ENCODE assay signal across 11 cellular contexts in genomic region chr21:17455028-17455353, GRCh38. TPM values are rescaled to one million over a fixed set of nuclear protein-coding genes. Genes with fewer than 3 reads are reported as not detected.
DNase-seq lines count a peak whose midpoint lies in the region; ATAC-seq and TF ChIP-seq lines count a peak whose summit lies in the region.
"Had no signal": no experiment of that assay in that cellular context is flagged by ENCODE, and none has a peak within 500 bp of the region (broad histone marks: within the 10 kb centered on the region; RNA-seq: fewer than 3 reads in every experiment).

No MANE protein-coding gene starts in this region.

- peak overlapping the region; percentile 56 to 59 for H3K27ac Mint-ChIP-seq in natural killer cell treated with Interleukin-12 subunit alpha and Interleukin-12 subunit beta and Interleukin-15 and Interleukin-18, amount 100 ng/mL, for 72 hours
- H3K27ac Mint-ChIP-seq in natural killer cell: no peak overlapping the region
- H3K27ac Mint-ChIP-seq in stimulated activated naive CD8-positive, alpha-beta T cell treated with anti-CD3 and anti-CD28 coated beads, Interleukin-15, amount 100 ng/mL, for 72 hours: peak overlapping the region in 1 of 2 donors; percentile 95

- H3K9me3 Mint-ChIP-seq in natural killer cell treated with Interleukin-12 subunit alpha and Interleukin-12 subunit beta and Interleukin-15 and Interleukin-18, amount 100 ng/mL, for 72 hours: no peaks in the 10 kb centered on the region
- peaks cover 2% of the 10 kb centered on the region in 2 donors for H3K9me3 Mint-ChIP-seq in natural killer cell
- H3K9me3 Mint-ChIP-seq in stimulated activated naive CD8-positive, alpha-beta T cell treated with anti-CD3 and anti-CD28 coated beads, Interleukin-15, amount 100 ng/mL, for 72 hours: no peaks in the 10 kb centered on the region

- no peaks in the 10 kb centered on the region for H3K9me3 ChIP-seq in WERI-Rb-1 (ENCODE audit: severe bottlenecking)
- H3K9me3 ChIP-seq: psoas muscle had no signal

- no peak for DNase-seq in natural killer cell treated with Interleukin-12 subunit alpha and Interleukin-12 subunit beta and Interleukin-15 and Interleukin-18, amount 100 ng/mL, for 72 hours (ENCODE audit: low spot score)
- DNase-seq in natural killer cell: no peak
- no peak for DNase-seq in WERI-Rb-1
- DNase-seq in stimulated activated naive CD8-positive, alpha-beta T cell treated with anti-CD3 and anti-CD28 coated beads, Interleukin-15, amount 100 ng/mL, for 72 hours: no peak
- no peak for DNase-seq in 8988T
- DNase-seq in ACHN: no peak
- DNase-seq: NCI-H187; stimulated activated naive CD4-positive, alpha-beta T cell treated with Interleukin-2 at 50 U/mL for 16 hours had no signal

- peaks cover 3 to 4% of the 10 kb centered on the region in 2 donors for H3K4me1 Mint-ChIP-seq in natural killer cell treated with Interleukin-12 subunit alpha and Interleukin-12 subunit beta and Interleukin-15 and Interleukin-18, amount 100 ng/mL, for 72 hours (ENCODE audit: low read depth in 2 of 2)
- H3K4me1 Mint-ChIP-seq in natural killer cell: peaks cover 0 to 5% of the 10 kb centered on the region in 2 donors
- H3K4me1 Mint-ChIP-seq in stimulated activated naive CD8-positive, alpha-beta T cell treated with anti-CD3 and anti-CD28 coated beads, Interleukin-15, amount 100 ng/mL, for 72 hours: peaks cover 10% of the 10 kb centered on the region

- in situ Hi-C loops in ACHN (cut with HindIII; ENCODE audit: low pct_ligation_motif_present, low pct_unique_long_range_greater_than_20kb, low sequenced_read_pairs): no loop called here

- TF ChIP-seq CTCF in natural killer cell (IDR thresholded peaks at IDR 0.05) (no peak), WERI-Rb-1 (IDR thresholded peaks at IDR 0.05; ENCODE audit: low read depth, low read length) (no peak)

- H3K36me3 Mint-ChIP-seq in natural killer cell treated with Interleukin-12 subunit alpha and Interleukin-12 subunit beta and Interleukin-15 and Interleukin-18, amount 100 ng/mL, for 72 hours: no peaks in the 10 kb centered on the region
- no peaks in the 10 kb centered on the region for H3K36me3 Mint-ChIP-seq in natural killer cell

- no peak for ATAC-seq in natural killer cell treated with Interleukin-12 subunit alpha and Interleukin-12 subunit beta and Interleukin-15 and Interleukin-18, amount 100 ng/mL, for 72 hours
- no peak for ATAC-seq in natural killer cell
- ATAC-seq in stimulated activated naive CD8-positive, alpha-beta T cell treated with anti-CD3 and anti-CD28 coated beads, Interleukin-15, amount 100 ng/mL, for 72 hours: no peak
- no peak for ATAC-seq in HG02884 (IDR thresholded peaks at IDR 0.05; ENCODE audit: unreplicated experiment)

- H3K36me3 ChIP-seq in WERI-Rb-1: no peaks in the 10 kb centered on the region

- peak overlapping the region; percentile 48 for H3K27ac ChIP-seq in WERI-Rb-1
- H3K27ac ChIP-seq: psoas muscle had no signal

- H3K4me3 ChIP-seq in WERI-Rb-1 (ENCODE audit: low read depth, low read length) (peak overlapping the region; percentile 32), iPS-11a (ENCODE audit: low read depth, low read length) (peak overlapping the region; percentile 30)
- H3K4me3 ChIP-seq: psoas muscle had no signal

- H3K4me3 Mint-ChIP-seq in natural killer cell treated with Interleukin-12 subunit alpha and Interleukin-12 subunit beta and Interleukin-15 and Interleukin-18, amount 100 ng/mL, for 72 hours: no peak overlapping the region
- H3K4me3 Mint-ChIP-seq in natural killer cell: no peak overlapping the region
- peak overlapping the region; percentile 51 to 66 for H3K4me3 Mint-ChIP-seq in stimulated activated naive CD8-positive, alpha-beta T cell treated with anti-CD3 and anti-CD28 coated beads, Interleukin-15, amount 100 ng/mL, for 72 hours

- intact Hi-C loops in natural killer cell (cut with micrococcal nuclease): no loop called here

- H3K27me3 ChIP-seq in WERI-Rb-1 (ENCODE audit: insufficient read depth, low read depth, severe bottlenecking): no peaks in the 10 kb centered on the region

- peaks cover 0 to 3% of the 10 kb centered on the region in 2 donors for H3K27me3 Mint-ChIP-seq in natural killer cell treated with Interleukin-12 subunit alpha and Interleukin-12 subunit beta and Interleukin-15 and Interleukin-18, amount 100 ng/mL, for 72 hours
- peaks cover 0 to 3% of the 10 kb centered on the region in 2 donors for H3K27me3 Mint-ChIP-seq in natural killer cell (ENCODE audit: low read depth in 2 of 2)
- H3K27me3 Mint-ChIP-seq in stimulated activated naive CD8-positive, alpha-beta T cell treated with anti-CD3 and anti-CD28 coated beads, Interleukin-15, amount 100 ng/mL, for 72 hours: peaks cover 19% of the 10 kb centered on the region

RNA-seq across cellular contexts. Expression of gene CXADR, which starts 57.9 kb away (rescaled TPM):
- total RNA-seq in natural killer cell treated with Interleukin-12 subunit alpha and Interleukin-12 subunit beta and Interleukin-15 and Interleukin-18, amount 100 ng/mL, for 72 hours: not detected
- total RNA-seq in natural killer cell: under 1 TPM in 1 of 3 donors, not detected in 2; 0.10 TPM

Comparison
In these comparisons a context has a peak if more than half of its experiments do, and no peak if none do; other contexts are left out.
1. H3K27ac Mint-ChIP-seq: peak in natural killer cell treated with Interleukin-12 subunit alpha and Interleukin-12 subunit beta and Interleukin-15 and Interleukin-18, amount 100 ng/mL, for 72 hours (2 of 2); none in natural killer cell (0 of 2).
2. H3K4me3 Mint-ChIP-seq: peak in stimulated activated naive CD8-positive, alpha-beta T cell treated with anti-CD3 and anti-CD28 coated beads, Interleukin-15, amount 100 ng/mL, for 72 hours (2 of 2); none in natural killer cell treated with Interleukin-12 subunit alpha and Interleukin-12 subunit beta and Interleukin-15 and Interleukin-18, amount 100 ng/mL, for 72 hours (single experiment) and natural killer cell (single experiment).